17 cellular contexts compared by ENCODE assay signal in genomic region chr2:217820066-217820819, GRCh38.
DNase-seq lines count a peak whose midpoint lies in the region; ATAC-seq and TF ChIP-seq lines count a peak whose summit lies in the region.
"Had no signal": no experiment of that assay in that cellular context is flagged by ENCODE, and none has a peak within 500 bp of the region (broad histone marks: within the 10 kb centered on the region; RNA-seq: fewer than 3 reads in every experiment).

No MANE protein-coding gene starts in this region.

- H3K36me3 ChIP-seq in esophagus muscularis mucosa, result peaks cover 60 to 100% (median 97%) of the 10 kb centered on the region in 4 donors
- peaks cover 96 to 100% (median 100%) of the 10 kb centered on the region in 3 donors for H3K36me3 ChIP-seq in tibial artery
- no peaks in the 10 kb centered on the region for H3K36me3 ChIP-seq in colonic mucosa

- H3K9me3 ChIP-seq in esophagus muscularis mucosa (no peaks in the 10 kb centered on the region), tibial artery (no peaks in the 10 kb centered on the region), colonic mucosa (no peaks in the 10 kb centered on the region)

- TF ChIP-seq POLR2A in esophagus muscularis mucosa (IDR thresholded peaks at IDR 0.05; ENCODE audit: low read depth), result no peak

- H3K4me3 ChIP-seq in esophagus muscularis mucosa, result no peak overlapping the region
- no peak overlapping the region for H3K4me3 ChIP-seq in tibial artery
- H3K4me3 ChIP-seq in colonic mucosa, result no peak overlapping the region
- H3K4me3 ChIP-seq: cardiac muscle cell, K562 had no signal

- peaks cover 58% of the 10 kb centered on the region for H3K4me1 Mint-ChIP-seq in nephron progenitor cell
- H3K4me1 Mint-ChIP-seq: immature natural killer cell had no signal

- 55% methylated on average over 7 of the region's 7 CpGs for WGBS in esophagus muscularis mucosa

- H3K36me3 Mint-ChIP-seq in nephron progenitor cell (ENCODE audit: low read depth), result peaks cover 12% of the 10 kb centered on the region
- H3K36me3 Mint-ChIP-seq: activated naive CD8-positive, alpha-beta T cell; immature natural killer cell had no signal

- DNase-seq in Right ventricle myocardium inferior (ENCODE audit: missing footprints) (peak; percentile 52), cardiac septum (ENCODE audit: low spot score) (no peak), esophagus muscularis mucosa (ENCODE audit: extremely low spot score) (no peak), nephron progenitor cell (no peak), tibial artery (no peak), colonic mucosa (no peak), LoVo (ENCODE audit: low spot score) (no peak), glomerular visceral epithelial cell (ENCODE audit: extremely low spot score) (no peak)
- DNase-seq: activated CD4-positive, alpha-beta T cell treated with anti-CD3 and anti-CD28 coated beads, Interleukin-2, amount 50 U/mL, for 48 hours; activated T-cell treated with anti-CD3 and anti-CD28 coated beads, Interleukin-2, amount 50 U/mL, for 4 hours; glutamatergic neuron; immature natural killer cell; SW 1271 had no signal

- TF ChIP-seq CTCF in esophagus muscularis mucosa (IDR thresholded peaks at IDR 0.05) (no peak), nephron progenitor cell (IDR thresholded peaks at IDR 0.05) (no peak), tibial artery (IDR thresholded peaks at IDR 0.05) (no peak), colonic mucosa (IDR thresholded peaks at IDR 0.05) (no peak)

- no peak overlapping the region for H3K4me3 Mint-ChIP-seq in nephron progenitor cell
- H3K4me3 Mint-ChIP-seq: activated naive CD8-positive, alpha-beta T cell; activated T-cell treated with anti-CD3 and anti-CD28 coated beads, Interleukin-2, amount 50 U/mL, for 4 hours; immature natural killer cell; mesothelial cell of epicardium had no signal

- no peaks in the 10 kb centered on the region for H3K9me3 Mint-ChIP-seq in nephron progenitor cell
- H3K9me3 Mint-ChIP-seq: activated T-cell treated with anti-CD3 and anti-CD28 coated beads, Interleukin-2, amount 50 U/mL, for 4 hours; immature natural killer cell; mesothelial cell of epicardium had no signal

- peaks cover 10% of the 10 kb centered on the region for H3K27me3 Mint-ChIP-seq in nephron progenitor cell (ENCODE audit: low read depth, poor library complexity)
- H3K27me3 Mint-ChIP-seq: activated naive CD8-positive, alpha-beta T cell had no signal

- intact Hi-C loops in Right ventricle myocardium inferior (cut with DNase I), result no loop called here
- intact Hi-C loops in cardiac septum (cut with DNase I), result no loop called here
- intact Hi-C loops in esophagus muscularis mucosa (cut with DNase I), result no loop called here
- intact Hi-C loops in tibial artery (cut with DNase I; ENCODE audit: low total_unique reads), result no loop called here
- intact Hi-C loops in colonic mucosa (cut with DNase I), result no loop called here

- H3K27me3 ChIP-seq in esophagus muscularis mucosa, result no peaks in the 10 kb centered on the region
- no peaks in the 10 kb centered on the region for H3K27me3 ChIP-seq in tibial artery
- no peaks in the 10 kb centered on the region for H3K27me3 ChIP-seq in colonic mucosa

- H3K4me1 ChIP-seq in esophagus muscularis mucosa (peaks cover 92 to 100% (median 100%) of the 10 kb centered on the region in 4 donors), tibial artery (peaks cover 3 to 97% (median 71%) of the 10 kb centered on the region in 4 donors), colonic mucosa (no peaks in the 10 kb centered on the region)

- peak overlapping the region; percentile 23 for H3K27ac Mint-ChIP-seq in nephron progenitor cell
- H3K27ac Mint-ChIP-seq: activated naive CD8-positive, alpha-beta T cell; immature natural killer cell; mesothelial cell of epicardium had no signal

- no peak for ATAC-seq in Right ventricle myocardium inferior
- ATAC-seq: activated T-cell treated with anti-CD3 and anti-CD28 coated beads, Interleukin-2, amount 50 U/mL, for 4 hours; K562 had no signal

- no peak overlapping the region for H3K9ac ChIP-seq in colonic mucosa (ENCODE audit: low read depth in 2 of 2, low read length in 2 of 2)

- H3K27ac ChIP-seq in esophagus muscularis mucosa (replicated peaks in 1 of 4) (peak overlapping the region; percentile 83 to 90 (median 88)), tibial artery (peak overlapping the region; percentile 1 to 64), colonic mucosa (no peak overlapping the region)
- H3K27ac ChIP-seq: cardiac muscle cell had no signal

- no peak for TF ChIP-seq EP300 in esophagus muscularis mucosa (IDR thresholded peaks at IDR 0.05)
